1 cellular context compared by ENCODE assay signal in genomic region chr4:89660851-89661250, GRCh38.
TF ChIP-seq lines count a peak whose summit lies in the region.

No MANE protein-coding gene starts in this region.

TF ChIP-seq in HCT116, 20 proteins besides CTCF, POLR2A, EP300 and RAD21 (continued from another document):
- TF ChIP-seq REST (IDR thresholded peaks at IDR 0.05; ENCODE audit: low read depth): no peak
- no peak for TF ChIP-seq CEBPB (IDR thresholded peaks at IDR 0.05; ENCODE audit: low read depth)
- no peak for TF ChIP-seq FOSL1 (IDR thresholded peaks at IDR 0.05; ENCODE audit: low read depth)
- no peak for TF ChIP-seq EGR1 (IDR thresholded peaks at IDR 0.05; ENCODE audit: low read depth)
TF ChIP-seq in HCT116: peak in this region for 0.
